22 cellular contexts compared by ENCODE assay signal in genomic region chr11:87754685-87755084, GRCh38.
"Had no signal": no experiment of that assay in that cellular context is flagged by ENCODE, and none has a peak within 500 bp of the region (broad histone marks: within the 10 kb centered on the region; RNA-seq: fewer than 3 reads in every experiment).

No MANE protein-coding gene starts in this region.

- H3K27me3 ChIP-seq: adrenal gland had no signal

- H3K4me3 ChIP-seq: adrenal gland had no signal

- H3K36me3 ChIP-seq: adrenal gland had no signal

- H3K9me2 ChIP-seq: SK-N-SH had no signal

- H3K9me3 ChIP-seq: adrenal gland, SK-N-SH had no signal

- H3K4me1 ChIP-seq: adrenal gland had no signal

- H3K9ac ChIP-seq: SK-N-SH had no signal

- DNase-seq: activated CD4-positive, alpha-beta T cell treated with anti-CD3 and anti-CD28 coated beads, Interleukin-2, amount 10 ng/mL, durations not matched to agents 24 days and 14 days; activated CD4-positive, alpha-beta T cell treated with anti-CD3 and anti-CD28 coated beads, Interleukin-2, amount 50 U/mL, for 4 hours; activated CD8-positive, alpha-beta T cell treated with anti-CD3 and anti-CD28 coated beads for 36 hours; activated gamma-delta T cell; activated naive CD4-positive, alpha-beta T cell treated with anti-CD3 and anti-CD28 coated beads for 36 hours; activated T-cell treated with anti-CD3 and anti-CD28 coated beads, Interleukin-2, amount 50 U/mL, for 1 hour; adrenal gland; central memory CD4-positive, alpha-beta T cell; Kasumi-1; KG1; NCI-H1092 treated with DMSO at 0.1 percent for 48 hours; NCI-H1417 treated with DMSO at 0.1 percent for 48 hours; NCI-H187 treated with DMSO at 0.1 percent for 48 hours; NCI-H2081; NCI-H345; NCI-H524 treated with DMSO at 0.1 percent for 48 hours; Right ventricle myocardium superior; SK-N-SH had no signal

- FAIRE-seq: astrocyte, RCC 7860, TTC549 had no signal

- H3K27ac ChIP-seq: adrenal gland had no signal

- H3K4me2 ChIP-seq: SK-N-SH had no signal

- ATAC-seq: activated CD8-positive, alpha-beta T cell treated with anti-CD3 and anti-CD28 coated beads for 36 hours; activated naive CD4-positive, alpha-beta T cell treated with anti-CD3 and anti-CD28 coated beads, Interleukin-2, amount 50 U/mL, for 72 hours had no signal
